ENCODE assay signal across 33 cellular contexts in genomic region chr17:74314877-74315276, GRCh38. TPM values are rescaled to one million over a fixed set of nuclear protein-coding genes. Genes with fewer than 3 reads are reported as not detected.
"Had no signal": no experiment of that assay in that cellular context is flagged by ENCODE, and none has a peak within 500 bp of the region (broad histone marks: within the 10 kb centered on the region; RNA-seq: fewer than 3 reads in every experiment).

No MANE protein-coding gene starts in this region.

- H3K27ac ChIP-seq: colonic mucosa, epithelial cell of prostate, esophagus squamous epithelium, gastroesophageal sphincter, heart left ventricle, hepatocyte, left ventricle myocardium inferior, lower lobe of right lung had no signal

- H2AFZ ChIP-seq: hepatocyte had no signal

- H3K9me3 ChIP-seq: colonic mucosa, esophagus squamous epithelium, lower lobe of right lung, mucosa of descending colon had no signal

- H3K4me3 ChIP-seq: colonic mucosa, esophagus squamous epithelium, gastroesophageal sphincter, heart left ventricle, hepatocyte, left ventricle myocardium inferior, lower lobe of right lung, mucosa of descending colon had no signal

- H3K4me2 ChIP-seq: hepatocyte had no signal

- H3K36me3 ChIP-seq: colonic mucosa, esophagus squamous epithelium, gastroesophageal sphincter, heart left ventricle, left ventricle myocardium inferior, lower lobe of right lung had no signal

- DNase-seq: colonic mucosa; cortex of kidney; effector CD8-positive, alpha-beta T cell; effector memory CD8-positive, alpha-beta T cell; endodermal cell; erythroblast; esophagus squamous epithelium; foreskin fibroblast; heart left ventricle; hypothalamus; immature natural killer cell; islet precursor cell; kidney; kidney glomerular epithelial cell; left colon; left ventricle myocardium inferior; lower lobe of right lung; mesenchymal stem cell; mucosa of descending colon had no signal

- H3K27me3 ChIP-seq: colonic mucosa, heart left ventricle, hepatocyte had no signal

- FAIRE-seq: endometrium, frontal cortex, kidney had no signal

- H3K4me1 ChIP-seq: colonic mucosa, esophagus squamous epithelium, gastroesophageal sphincter, heart left ventricle, left ventricle myocardium inferior, lower lobe of right lung had no signal

RNA-seq across cellular contexts. Expression of gene KIF19, which starts 11.1 kb away (rescaled TPM):
- total RNA-seq: chondrocyte, frontal cortex, mesothelial cell of epicardium, myocyte had no signal

RNA-seq across cellular contexts. Expression of gene DNAI2, which starts 40.8 kb away (rescaled TPM):
- total RNA-seq: chondrocyte, colonic mucosa, endodermal cell, esophagus mucosa, frontal cortex, gastroesophageal sphincter, heart left ventricle, hepatocyte, left colon, left lobe of liver, left ventricle myocardium inferior, lung microvascular endothelial cell, mesenteric fat pad, mesothelial cell of epicardium, mucosa of descending colon, myocyte had no signal
- polyA plus RNA-seq: heart left ventricle, hepatocyte had no signal

RNA-seq across cellular contexts. Expression of gene BTBD17, which starts 46.8 kb away (rescaled TPM):
- total RNA-seq: chondrocyte, dermis microvascular lymphatic vessel endothelial cell, esophagus mucosa, esophagus squamous epithelium, gastroesophageal sphincter, heart left ventricle, kidney, left lobe of liver, left ventricle myocardium inferior, lower lobe of right lung, lung microvascular endothelial cell, mesenteric fat pad, myocyte had no signal
- polyA plus RNA-seq: heart left ventricle had no signal

RNA-seq across cellular contexts. Expression of gene GPR142, which starts 52.4 kb away (rescaled TPM):
- total RNA-seq: chondrocyte, esophagus mucosa, frontal cortex, heart left ventricle, hepatocyte, kidney, left lobe of liver, left ventricle myocardium inferior, lower leg skin, lower lobe of right lung, lung microvascular endothelial cell, mesenteric fat pad, mesothelial cell of epicardium, myocyte had no signal
- polyA plus RNA-seq: heart left ventricle, hepatocyte had no signal
